Comparison of ENCODE assay signal across 2 cellular contexts in the genomic region with DNA sequence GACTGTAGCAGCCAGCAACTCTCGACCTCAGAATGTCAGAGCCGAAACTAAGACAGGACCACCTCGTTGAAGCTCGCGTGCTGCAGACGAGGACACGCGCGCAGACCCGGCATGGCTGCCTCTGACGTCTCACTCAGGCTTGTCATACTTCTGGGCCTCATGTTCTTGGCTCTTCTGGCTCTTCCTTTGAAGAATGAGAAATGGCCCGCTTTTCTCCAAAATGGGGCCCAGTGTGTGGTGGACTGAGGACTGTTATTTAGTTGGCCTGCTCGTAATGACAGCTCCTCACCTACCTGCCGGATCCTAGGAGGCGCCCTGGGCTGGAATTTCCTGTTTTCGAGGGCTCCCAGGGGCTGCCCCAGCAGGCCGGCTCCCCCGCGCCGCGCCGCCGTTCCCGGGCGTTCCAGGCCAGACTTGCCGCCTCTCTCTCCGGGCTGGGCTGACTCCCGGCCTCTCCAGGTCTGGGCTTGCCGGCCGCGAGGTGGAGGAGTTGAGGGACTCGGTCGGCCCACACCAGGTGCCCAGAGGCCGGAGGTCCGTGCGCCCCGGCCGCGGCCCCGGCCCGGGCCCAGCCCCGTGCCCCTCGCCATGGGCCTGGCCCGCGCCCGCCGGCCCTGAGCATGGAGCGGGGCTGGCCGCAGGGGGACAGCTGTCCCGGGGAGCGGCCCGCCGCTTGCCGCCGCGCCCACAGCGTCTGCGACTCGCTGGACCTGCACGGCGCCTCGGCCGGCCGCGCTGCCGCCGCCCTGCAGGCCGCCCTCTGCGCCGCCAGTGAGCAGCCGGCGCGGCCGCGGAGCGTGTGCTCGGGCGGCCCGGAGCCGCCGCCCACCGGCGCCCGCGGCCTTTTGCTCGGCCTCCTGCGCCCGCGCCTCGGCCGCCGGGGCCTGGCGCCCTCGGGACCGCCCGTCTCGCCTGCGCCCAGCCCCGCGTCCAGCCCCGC.
TF ChIP-seq lines count a peak whose summit lies in the region.

No MANE protein-coding gene starts in this region.

TF ChIP-seq in GM12891, 5 proteins besides CTCF, POLR2A, EP300 and RAD21:
- TF ChIP-seq SPI1 (IDR thresholded peaks at IDR 0.05; ENCODE audit: low read depth, low read length) (no peak), POU2F2 (IDR thresholded peaks at IDR 0.05; ENCODE audit: low read depth, low read length) (no peak), POLR2AphosphoS5 (IDR thresholded peaks at IDR 0.05; ENCODE audit: low read depth, low read length) (no peak), PAX5 (IDR thresholded peaks at IDR 0.05; ENCODE audit: insufficient read depth, low read length, severe bottlenecking) (no peak), TAF1 (IDR thresholded peaks at IDR 0.05; ENCODE audit: low read depth, low read length) (no peak)

TF ChIP-seq in SK-N-SH, 30 proteins besides CTCF, POLR2A, EP300 and RAD21:
- TF ChIP-seq FOXJ3 (CRISPR knock-in tag; IDR thresholded peaks at IDR 0.05) = no peak
- TF ChIP-seq MXI1 (IDR thresholded peaks at IDR 0.05; ENCODE audit: low read depth, low read length) = peak; percentile 22; the same call in 1 of the 2 replicates
- TF ChIP-seq, protein P1, sequence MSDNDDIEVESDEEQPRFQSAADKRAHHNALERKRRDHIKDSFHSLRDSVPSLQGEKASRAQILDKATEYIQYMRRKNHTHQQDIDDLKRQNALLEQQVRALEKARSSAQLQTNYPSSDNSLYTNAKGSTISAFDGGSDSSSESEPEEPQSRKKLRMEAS (IDR thresholded peaks at IDR 0.05; ENCODE audit: low read depth) = peak; percentile 75; the same call in 1 of the 2 replicates
TF ChIP-seq in SK-N-SH: peak in this region for 2.
